Comparison of ENCODE assay signal across 8 cellular contexts in the genomic region with DNA sequence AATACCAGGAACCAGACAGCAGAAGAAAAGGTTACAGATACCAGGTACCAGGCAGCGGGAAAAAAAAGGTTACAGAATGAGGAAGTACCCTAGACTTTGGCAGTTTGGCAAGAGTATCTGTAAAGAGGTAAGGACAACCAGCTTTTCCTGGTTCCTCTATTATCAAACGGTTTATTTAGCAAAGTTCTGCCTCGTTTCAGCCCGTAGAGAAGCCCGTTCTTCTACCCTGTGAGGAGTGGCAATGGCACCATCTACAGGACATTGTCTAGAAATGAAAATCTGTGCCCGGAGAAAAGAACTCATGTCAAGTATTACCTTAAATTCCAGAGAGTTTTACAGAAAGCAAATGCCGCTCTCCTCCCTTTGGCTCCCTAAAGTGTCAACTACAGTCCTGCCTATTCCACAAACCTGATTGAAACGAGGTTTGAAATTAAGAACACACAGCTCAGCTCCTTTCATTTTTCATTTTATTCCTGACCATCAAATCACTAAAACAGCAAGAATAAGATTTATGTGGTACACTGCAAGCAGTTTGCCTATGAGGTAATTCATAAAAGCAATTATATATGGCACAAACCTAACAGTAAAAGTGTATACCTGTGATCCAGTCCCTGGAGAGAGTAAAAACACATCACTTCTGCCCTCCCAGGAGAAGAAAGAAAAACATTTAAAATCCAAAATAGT.
DNase-seq lines count a peak whose midpoint lies in the region; ATAC-seq and TF ChIP-seq lines count a peak whose summit lies in the region.

No MANE protein-coding gene starts in this region.

- H3K4me1 Mint-ChIP-seq in brain, result peaks cover 9% of the 10 kb centered on the region

- ATAC-seq in left colon (peak; percentile 49), GM19467 (IDR thresholded peaks at IDR 0.05; ENCODE audit: unreplicated experiment) (no peak), HG03432 (IDR thresholded peaks at IDR 0.05; ENCODE audit: unreplicated experiment) (no peak), GM21825 (IDR thresholded peaks at IDR 0.05; ENCODE audit: unreplicated experiment) (no peak)

- peaks cover 0 to 15% (median 9%) of the 10 kb centered on the region in 5 experiments for H3K9me3 Mint-ChIP-seq in brain

- DNase-seq in NCI-H524 (lab: John Stamatoyannopoulos, UW) (peak; percentile 50 to 75), left colon (no peak)

- H3K4me3 Mint-ChIP-seq in brain, result peak overlapping the region in 1 of 5 experiments; percentile 40

- H3K27ac ChIP-seq in 22Rv1, result no peak overlapping the region

- intact Hi-C loops in left colon (cut with DNase I, micrococcal nuclease), result no loop called here

- TF ChIP-seq CTCF in 22Rv1 (IDR thresholded peaks at IDR 0.05), result peak; percentile 76
- TF ChIP-seq CTCF in GM12873 (IDR thresholded peaks at IDR 0.05; ENCODE audit: insufficient read depth, low read depth, low read length, missing control alignments), result peak; percentile 61
- TF ChIP-seq CTCF in brain (conservative IDR thresholded peaks at IDR 0.05), result peak; percentile 62 to 71

- peak overlapping the region in 1 of 5 experiments; percentile 61 for H3K27ac Mint-ChIP-seq in brain

- H3K27me3 Mint-ChIP-seq in brain, result peaks cover 14% of the 10 kb centered on the region

- no peaks in the 10 kb centered on the region for H3K36me3 Mint-ChIP-seq in brain

Comparison
In these comparisons a context has a peak if more than half of its experiments do, and no peak if none do; other contexts are left out.
1. DNase-seq: peak in NCI-H524 (2 of 2); none in left colon (0 of 2).
2. Peak in every context shown above with its lines, with median percentiles within 50 percentile points of each other: CTCF ChIP-seq.